In the genomic region with DNA sequence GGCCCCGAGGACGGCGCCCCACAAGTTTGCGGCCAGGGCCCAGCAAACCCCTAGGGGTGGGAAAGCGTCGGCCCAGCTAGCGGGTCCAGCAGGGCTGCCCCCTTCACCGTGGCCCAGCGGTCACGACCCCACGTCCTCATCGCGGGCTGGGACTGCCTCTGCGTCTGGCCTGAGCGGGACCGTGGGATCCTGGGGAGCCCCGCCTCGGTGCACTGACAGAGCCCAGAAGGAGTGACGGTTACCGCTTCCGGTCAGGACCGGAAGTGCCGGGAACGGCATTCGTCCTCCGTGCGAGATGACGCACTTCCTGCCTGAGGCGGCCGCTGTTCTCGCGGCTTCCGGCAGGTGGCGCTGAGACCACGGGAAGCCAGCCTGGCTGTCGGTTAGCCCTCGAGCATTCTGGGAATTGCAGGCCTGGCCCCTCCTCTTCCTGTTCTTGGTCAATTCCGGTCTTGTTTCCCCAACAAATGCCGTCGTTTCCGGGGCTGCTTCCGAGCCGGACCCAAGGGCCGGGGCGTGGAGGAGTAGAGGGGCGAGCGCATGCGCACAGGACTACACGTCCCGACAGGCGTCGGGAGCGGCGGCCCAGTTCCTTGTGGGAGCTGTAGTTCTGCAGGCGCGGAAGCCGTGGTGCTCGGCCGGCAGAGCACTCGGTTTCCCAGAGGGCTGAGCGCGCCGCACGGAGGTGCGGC, we compare ENCODE assay signal across 8 cellular contexts. TPM values are rescaled to one million over a fixed set of nuclear protein-coding genes. Genes with fewer than 3 reads are reported as not detected.
DNase-seq lines count a peak whose midpoint lies in the region; ATAC-seq, FAIRE-seq and TF ChIP-seq lines count a peak whose summit lies in the region.

A gene (plus strand): TSS at position 682 of the 692 bp plus-strand sequence. CDS start 1,884 bp downstream, outside the sequence.

- peaks cover 13% of the 10 kb centered on the region for H3K4me1 ChIP-seq in smooth muscle cell (ENCODE audit: low read depth)

- H4K20me1 ChIP-seq in smooth muscle cell (ENCODE audit: low read depth), result no peaks in the 10 kb centered on the region

- peak within 1 kb of the TSS; percentile 83 for H3K4me3 ChIP-seq in WERI-Rb-1 (ENCODE audit: low read depth, low read length)
- peak within 1 kb of the TSS; percentile 95 for H3K4me3 ChIP-seq in bronchial epithelial cell (ENCODE audit: low read depth, low read length)
- peak within 1 kb of the TSS; percentile 96 for H3K4me3 ChIP-seq in smooth muscle cell

- peaks cover 18% of the 10 kb centered on the region for H3K79me2 ChIP-seq in smooth muscle cell (ENCODE audit: low read depth)

- TF ChIP-seq CTCF in WERI-Rb-1 (IDR thresholded peaks at IDR 0.05; ENCODE audit: low read depth, low read length), result peak; percentile 98
- peak; percentile 99 for TF ChIP-seq CTCF in bronchial epithelial cell (IDR thresholded peaks at IDR 0.05; ENCODE audit: insufficient read depth, low read length, severe bottlenecking)
- TF ChIP-seq CTCF in smooth muscle cell (IDR thresholded peaks at IDR 0.05; ENCODE audit: borderline replicate concordance, insufficient read depth, poor library complexity, severe bottlenecking), result peak; percentile 94

- in situ Hi-C loops in ACHN (cut with HindIII; ENCODE audit: low pct_ligation_motif_present, low pct_unique_long_range_greater_than_20kb, low sequenced_read_pairs), result no loop called here

- 4% methylated on average over 57 of the region's 65 CpGs for WGBS in smooth muscle cell (ENCODE audit: low lambda C conversion rate)

- peak within 1 kb of the TSS; percentile 42 for H2AFZ ChIP-seq in smooth muscle cell (ENCODE audit: low read depth)

- H3K36me3 ChIP-seq in WERI-Rb-1 (peaks cover 40% of the 10 kb centered on the region), bronchial epithelial cell (ENCODE audit: control insufficient read depth, insufficient read depth, low read length) (peaks cover 16% of the 10 kb centered on the region), smooth muscle cell (ENCODE audit: low read depth) (no peaks in the 10 kb centered on the region)

- DNase-seq in ACHN (peak; percentile 99), NCI-H2196 treated with DMSO at 0.1 percent for 48 hours (lab: John Stamatoyannopoulos, UW; ENCODE audit: unreplicated experiment) (peak; percentile 99), WERI-Rb-1 (peak; percentile 99), bronchial epithelial cell (ENCODE audit: low read depth) (peak; percentile 99), iPS-NIHi11 (ENCODE audit: low spot score) (peak; percentile 99), smooth muscle cell (lab: John Stamatoyannopoulos, UW; ENCODE audit: unreplicated experiment) (peak; percentile 97)

- peak; percentile 94 for FAIRE-seq in bronchial epithelial cell (lab: Jason Lieb, UNC)

- H3K27me3 ChIP-seq in WERI-Rb-1 (ENCODE audit: insufficient read depth, low read depth, severe bottlenecking) (no peaks in the 10 kb centered on the region), bronchial epithelial cell (ENCODE audit: control insufficient read depth, insufficient read depth, low read length) (no peaks in the 10 kb centered on the region), smooth muscle cell (ENCODE audit: low read depth) (no peaks in the 10 kb centered on the region)

- H3K27ac ChIP-seq in WERI-Rb-1 (peak within 1 kb of the TSS; percentile 89), smooth muscle cell (ENCODE audit: low read depth) (peak within 1 kb of the TSS; percentile 89)

- H3K9ac ChIP-seq in smooth muscle cell (ENCODE audit: low read depth), result peak within 1 kb of the TSS; percentile 96

- H3K9me3 ChIP-seq in WERI-Rb-1 (ENCODE audit: severe bottlenecking) (no peaks in the 10 kb centered on the region), smooth muscle cell (replicated peaks; ENCODE audit: low read depth) (no peaks in the 10 kb centered on the region)

- H3F3A ChIP-seq in smooth muscle cell (ENCODE audit: low read depth), result peaks cover 17% of the 10 kb centered on the region

- ATAC-seq in GM18868 (IDR thresholded peaks at IDR 0.05; ENCODE audit: unreplicated experiment) (peak; percentile 80), HG03135 (IDR thresholded peaks at IDR 0.05; ENCODE audit: unreplicated experiment) (peak; percentile 85)

- H3K4me2 ChIP-seq in smooth muscle cell, result peak within 1 kb of the TSS; percentile 95

RNA-seq across cellular contexts. Expression of the gene that starts here (rescaled TPM):
- total RNA-seq in bronchial epithelial cell, result 80.8 and 86.3 TPM in 2 replicates
- total RNA-seq in smooth muscle cell, result 27.7 and 32.5 TPM in 2 replicates
- polyA plus RNA-seq in smooth muscle cell, result 80.2 and 82.3 TPM in 2 replicates

Comparison
In these comparisons a context has a peak if more than half of its experiments do, and no peak if none do; other contexts are left out.
1. Peak in every context shown above with its lines: DNase-seq, ATAC-seq, H3K4me3 ChIP-seq and H3K27ac ChIP-seq.